In the genomic region with DNA sequence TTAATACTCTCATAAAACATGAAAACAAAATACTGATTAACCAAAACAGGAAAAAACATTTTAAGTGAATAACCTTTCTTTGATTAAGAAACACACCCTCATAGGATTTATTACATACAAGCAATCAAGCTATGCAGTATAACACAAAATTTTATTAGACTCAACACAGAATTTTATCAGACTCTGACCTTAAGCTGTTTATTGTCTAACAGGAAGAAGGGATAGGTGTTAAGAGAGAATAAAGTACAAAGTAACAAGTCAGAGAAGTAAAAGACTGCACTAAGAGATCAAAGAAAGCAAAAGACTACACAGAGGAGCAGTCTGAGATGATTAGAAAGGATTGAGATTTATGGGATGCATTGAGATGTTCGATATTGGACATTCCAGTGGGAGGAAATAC, we compare ENCODE assay signal across 14 cellular contexts.
"Had no signal": no experiment of that assay in that cellular context is flagged by ENCODE, and none has a peak within 500 bp of the region (broad histone marks: within the 10 kb centered on the region; RNA-seq: fewer than 3 reads in every experiment).

No MANE protein-coding gene starts in this region.

- H3K4me3 ChIP-seq: coronary artery, esophagus squamous epithelium, hepatocyte, ovary, spleen, thoracic aorta had no signal

- ATAC-seq: left ventricle myocardium superior, sciatic nerve, T-cell had no signal

- H3K9me3 Mint-ChIP-seq: T-cell had no signal

- H3K27ac ChIP-seq: coronary artery, esophagus squamous epithelium, hepatocyte, ovary, spleen, thoracic aorta had no signal

- H3K4me1 ChIP-seq: esophagus squamous epithelium had no signal

- H3K36me3 ChIP-seq: ovary, thoracic aorta had no signal

- FAIRE-seq: endothelial cell of umbilical vein had no signal

- DNase-seq: activated CD4-positive, alpha-beta T cell treated with anti-CD3 and anti-CD28 coated beads for 1 hour; activated CD4-positive, alpha-beta T cell treated with anti-CD3 and anti-CD28 coated beads, Interleukin-2, amount 50 U/mL, for 48 hours; activated naive CD4-positive, alpha-beta T cell treated with anti-CD3 and anti-CD28 coated beads, Interleukin-2, amount 50 U/mL, for 16 hours; activated T-cell treated with anti-CD3 and anti-CD28 coated beads, Interleukin-2, amount 50 U/mL, for 1 hour; esophagus squamous epithelium; left ventricle myocardium superior; ovary; spleen; T-cell had no signal

- H3K9me3 ChIP-seq: esophagus squamous epithelium, ovary, spleen, thoracic aorta had no signal

- H3K27me3 Mint-ChIP-seq: T-cell had no signal

- H3K27me3 ChIP-seq: esophagus squamous epithelium, hepatocyte, ovary, spleen had no signal

- H3K4me3 Mint-ChIP-seq: T-cell had no signal

- H3K27ac Mint-ChIP-seq: T-cell had no signal
